ENCODE assay signal across 14 cellular contexts in the genomic region with DNA sequence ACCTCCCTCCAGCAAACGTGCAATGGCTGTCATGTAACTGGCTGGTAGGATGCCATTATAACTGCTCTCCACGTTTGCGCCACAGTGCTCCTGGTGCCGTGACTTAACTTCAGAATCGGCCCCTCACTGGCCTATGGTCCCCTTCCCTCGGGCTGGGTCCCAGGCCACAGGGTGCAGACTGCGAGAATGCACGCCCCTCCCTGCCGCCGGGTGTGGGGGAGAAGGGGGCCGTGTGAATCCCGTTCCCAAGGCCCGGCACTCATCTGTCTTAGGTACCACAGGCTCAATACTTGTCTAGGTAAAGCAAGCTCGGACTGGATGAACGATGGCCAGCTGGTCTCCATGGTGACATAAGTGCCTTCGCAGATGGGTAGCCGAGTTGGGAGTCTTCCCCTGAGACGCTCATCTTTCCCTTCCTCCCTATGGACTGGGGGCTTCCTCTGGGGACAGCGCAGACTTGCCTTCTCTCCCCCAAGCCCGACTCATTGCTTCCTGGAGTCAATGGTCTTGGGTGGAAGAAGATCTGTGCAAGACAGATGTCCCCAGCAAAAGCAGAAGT.
"Had no signal": no experiment of that assay in that cellular context is flagged by ENCODE, and none has a peak within 500 bp of the region (broad histone marks: within the 10 kb centered on the region; RNA-seq: fewer than 3 reads in every experiment).

No MANE protein-coding gene starts in this region.

- H3K9me3 ChIP-seq: heart right ventricle, right atrium auricular region, thyroid gland had no signal

- DNase-seq: activated CD4-positive, alpha-beta memory T cell treated with anti-CD3 and anti-CD28 coated beads for 36 hours; activated CD8-positive, alpha-beta memory T cell treated with anti-CD3 and anti-CD28 coated beads, Interleukin-2, amount 10 ng/mL, durations not matched to agents 7 days and 5 days; activated effector memory CD4-positive, alpha-beta T cell treated with Interleukin-2 at 50 U/mL for 16 hours; activated naive CD4-positive, alpha-beta T cell treated with anti-CD3 and anti-CD28 coated beads, Interleukin-2, amount 50 U/mL, for 16 hours; activated T-cell treated with anti-CD3 and anti-CD28 coated beads, Interleukin-2, amount 50 U/mL, for 24 hours; dorsolateral prefrontal cortex; endodermal cell; heart right ventricle; mesendoderm; nucleus accumbens; stimulated activated CD4-positive, alpha-beta T cell treated with anti-CD3 and anti-CD28 coated beads, Interleukin-2, amount 100 ng/mL, for 48 hours; stimulated activated naive B cell treated with anti-CD40 and anti-IgM and Interleukin-4, amounts not matched to agents 10 μg/mL and 1 μg/mL and 100 μg/mL, for 72 hours; thyroid gland had no signal

- H3K27ac ChIP-seq: right atrium auricular region, thyroid gland had no signal

- H3K27me3 ChIP-seq: heart right ventricle, right atrium auricular region, thyroid gland had no signal

- H3K36me3 ChIP-seq: thyroid gland had no signal

- H3K4me3 ChIP-seq: dorsolateral prefrontal cortex, heart right ventricle, right atrium auricular region, thyroid gland had no signal
